ENCODE assay signal across 8 cellular contexts in the genomic region with DNA sequence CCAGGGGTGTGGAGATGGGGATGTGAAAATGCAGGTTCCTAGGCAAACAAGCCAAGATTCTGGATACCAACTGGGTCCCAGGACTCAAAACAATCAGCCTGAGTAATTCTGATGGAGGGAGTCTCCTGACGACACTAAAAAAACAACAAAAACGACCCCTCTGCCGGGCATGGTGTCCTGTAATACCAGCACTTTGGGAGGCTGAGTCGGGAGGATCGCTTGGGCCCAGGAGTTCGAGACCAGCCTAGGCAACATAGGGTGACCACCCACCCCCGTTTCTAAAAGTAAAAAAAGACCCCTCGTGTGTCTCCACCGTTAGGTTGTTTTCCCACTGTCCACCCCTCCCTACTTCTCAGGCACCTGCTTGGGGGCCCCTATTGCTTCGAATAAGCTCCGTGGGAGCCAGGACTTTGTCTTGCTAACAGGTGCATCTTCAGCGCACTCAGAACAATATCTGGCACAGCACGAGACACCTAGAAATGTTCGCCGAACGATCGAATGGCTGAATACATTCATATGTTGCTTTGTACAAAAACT. TPM values are rescaled to one million over a fixed set of nuclear protein-coding genes. Genes with fewer than 3 reads are reported as not detected.
DNase-seq lines count a peak whose midpoint lies in the region; ATAC-seq and TF ChIP-seq lines count a peak whose summit lies in the region.

No MANE protein-coding gene starts in this region.

- H3K4me3 Mint-ChIP-seq in activated CD4-positive, alpha-beta T cell treated with anti-CD3 and anti-CD28 coated beads, Interleukin-2, amount 10 ng/mL, durations not matched to agents 7 days and 5 days, result peak overlapping the region; percentile 93
- peak overlapping the region; percentile 98 for H3K4me3 Mint-ChIP-seq in glutamatergic neuron (ENCODE audit: unreplicated experiment)

- H4K20me1 ChIP-seq in smooth muscle cell (ENCODE audit: low read depth), result peaks cover 34% of the 10 kb centered on the region

- H3K27ac Mint-ChIP-seq in activated CD4-positive, alpha-beta T cell treated with anti-CD3 and anti-CD28 coated beads, Interleukin-2, amount 10 ng/mL, durations not matched to agents 7 days and 5 days, result peak overlapping the region; percentile 97
- H3K27ac Mint-ChIP-seq in glutamatergic neuron (ENCODE audit: unreplicated experiment), result peak overlapping the region; percentile 97

- peaks cover 31% of the 10 kb centered on the region for H3K36me3 Mint-ChIP-seq in activated CD4-positive, alpha-beta T cell treated with anti-CD3 and anti-CD28 coated beads, Interleukin-2, amount 10 ng/mL, durations not matched to agents 7 days and 5 days (ENCODE audit: low read depth)
- no peaks in the 10 kb centered on the region for H3K36me3 Mint-ChIP-seq in glutamatergic neuron (ENCODE audit: unreplicated experiment)

- H3K4me2 ChIP-seq in smooth muscle cell, result peak overlapping the region; percentile 86

- CTCF ChIA-PET in activated CD4-positive, alpha-beta T cell treated with anti-CD3 and anti-CD28 coated beads, Interleukin-2, amount 10 ng/mL, durations not matched to agents 7 days and 5 days (lab: Charles Lee), result interaction anchor here (0.6 to 1.4 kb wide), 2 partner anchors 140 to 1738 kb away, joined by 3 to 4 read pairs; no protein-coding TSS in a partner anchor

- POLR2A ChIA-PET in activated CD4-positive, alpha-beta T cell treated with anti-CD3 and anti-CD28 coated beads, Interleukin-2, amount 10 ng/mL, durations not matched to agents 7 days and 5 days (lab: Charles Lee), result no interaction called here

- H3K4me1 ChIP-seq in smooth muscle cell (ENCODE audit: low read depth), result peaks cover 25% of the 10 kb centered on the region

- ATAC-seq in HG02852 (IDR thresholded peaks at IDR 0.05; ENCODE audit: unreplicated experiment), result no peak

- no peaks in the 10 kb centered on the region for H3K36me3 ChIP-seq in smooth muscle cell (ENCODE audit: low read depth)

- no peaks in the 10 kb centered on the region for H3F3A ChIP-seq in smooth muscle cell (ENCODE audit: low read depth)

- H3K4me1 Mint-ChIP-seq in activated CD4-positive, alpha-beta T cell treated with anti-CD3 and anti-CD28 coated beads, Interleukin-2, amount 10 ng/mL, durations not matched to agents 7 days and 5 days, result peaks cover 57% of the 10 kb centered on the region
- peaks cover 5% of the 10 kb centered on the region for H3K4me1 Mint-ChIP-seq in glutamatergic neuron (ENCODE audit: low read depth, unreplicated experiment)

- TF ChIP-seq CTCF in HFF-Myc (IDR thresholded peaks at IDR 0.05; ENCODE audit: low read depth, low read length, missing control alignments) (no peak), glutamatergic neuron (IDR thresholded peaks at IDR 0.05; ENCODE audit: partially characterized antibody, unreplicated experiment) (no peak), smooth muscle cell (IDR thresholded peaks at IDR 0.05; ENCODE audit: borderline replicate concordance, insufficient read depth, poor library complexity, severe bottlenecking) (no peak)

- H3K27ac ChIP-seq in smooth muscle cell (ENCODE audit: low read depth), result peak overlapping the region; percentile 89

- H3K4me3 ChIP-seq in HFF-Myc (replicated peaks; ENCODE audit: low read depth, low read length) (peak overlapping the region; percentile 94), smooth muscle cell (peak overlapping the region; percentile 75)

- peaks cover 43% of the 10 kb centered on the region for H3K79me2 ChIP-seq in smooth muscle cell (ENCODE audit: low read depth)

- WGBS in smooth muscle cell (ENCODE audit: low lambda C conversion rate), result 17% methylated on average over 17 of the region's 17 CpGs

- no peak for DNase-seq in HFF-Myc (ENCODE audit: extremely low read depth, low read depth)
- DNase-seq in activated CD4-positive, alpha-beta T cell treated with anti-CD3 and anti-CD28 coated beads, Interleukin-2, amount 10 ng/mL, durations not matched to agents 7 days and 5 days, result no peak
- DNase-seq in glutamatergic neuron, result no peak
- DNase-seq in smooth muscle cell (lab: John Stamatoyannopoulos, UW; ENCODE audit: unreplicated experiment), result no peak
- no peak for DNase-seq in amniotic stem cell (lab: John Stamatoyannopoulos, UW)
- no peak for DNase-seq in NOMO-1 (lab: John Stamatoyannopoulos, UW; ENCODE audit: unreplicated experiment in 2 of 2)
- DNase-seq in DMS153 (lab: John Stamatoyannopoulos, UW), result no peak

- no peaks in the 10 kb centered on the region for H3K27me3 ChIP-seq in smooth muscle cell (ENCODE audit: low read depth)

- H3K9ac ChIP-seq in smooth muscle cell (ENCODE audit: low read depth), result peak overlapping the region; percentile 94

- peak overlapping the region; percentile 99 for H2AFZ ChIP-seq in smooth muscle cell (ENCODE audit: low read depth)

- H3K9me3 ChIP-seq in smooth muscle cell (replicated peaks; ENCODE audit: low read depth), result no peaks in the 10 kb centered on the region

- H3K9me3 Mint-ChIP-seq in activated CD4-positive, alpha-beta T cell treated with anti-CD3 and anti-CD28 coated beads, Interleukin-2, amount 10 ng/mL, durations not matched to agents 7 days and 5 days, result no peaks in the 10 kb centered on the region
- peaks cover 26% of the 10 kb centered on the region for H3K9me3 Mint-ChIP-seq in glutamatergic neuron (ENCODE audit: unreplicated experiment)

- H3K27me3 Mint-ChIP-seq in activated CD4-positive, alpha-beta T cell treated with anti-CD3 and anti-CD28 coated beads, Interleukin-2, amount 10 ng/mL, durations not matched to agents 7 days and 5 days, result no peaks in the 10 kb centered on the region
- H3K27me3 Mint-ChIP-seq in glutamatergic neuron (ENCODE audit: unreplicated experiment), result peaks cover 8% of the 10 kb centered on the region

RNA-seq across cellular contexts. Expression of gene NRF1, which starts 0.7 kb away (rescaled TPM):
- total RNA-seq in activated CD4-positive, alpha-beta T cell treated with anti-CD3 and anti-CD28 coated beads, Interleukin-2, amount 10 ng/mL, durations not matched to agents 7 days and 5 days, result 10 to 100 TPM; 25.9 to 28.7 TPM
- 16.4 TPM for total RNA-seq in glutamatergic neuron (ENCODE audit: unreplicated experiment)
- 10.2 and 13.4 TPM in 2 replicates for total RNA-seq in smooth muscle cell
- polyA plus RNA-seq in smooth muscle cell, result 8.9 and 10.1 TPM in 2 replicates
